26 cellular contexts compared by ENCODE assay signal in genomic region chr9:26779072-26779471, GRCh38.
DNase-seq lines count a peak whose midpoint lies in the region; ATAC-seq, FAIRE-seq and TF ChIP-seq lines count a peak whose summit lies in the region.
"Had no signal": no experiment of that assay in that cellular context is flagged by ENCODE, and none has a peak within 500 bp of the region (broad histone marks: within the 10 kb centered on the region; RNA-seq: fewer than 3 reads in every experiment).

No MANE protein-coding gene starts in this region.

- H2AFZ ChIP-seq in ACC112 (ENCODE audit: low read length, unreplicated experiment), result peak overlapping the region; percentile 32
- no peak overlapping the region for H2AFZ ChIP-seq in K562 (ENCODE audit: low read depth, low read length)

- ATAC-seq in K562, result peak; percentile 56; the same call in 2 of the 3 replicates
- no peak for ATAC-seq in GM21515 (IDR thresholded peaks at IDR 0.05; ENCODE audit: unreplicated experiment)
- ATAC-seq: activated CD8-positive, alpha-beta memory T cell treated with anti-CD3 and anti-CD28 coated beads, Interleukin-2, amount 10 ng/mL, durations not matched to agents 7 days and 5 days; activated T-cell treated with anti-CD3 and anti-CD28 coated beads, Interleukin-2, amount 50 U/mL, for 72 hours; heart right ventricle; left colon; naive thymus-derived CD4-positive, alpha-beta T cell; Right ventricle myocardium inferior had no signal

- no peak for FAIRE-seq in K562 (lab: Jason Lieb, UNC)

- no peak overlapping the region for H3K9ac ChIP-seq in K562 (ENCODE audit: insufficient read depth in 1 of 2, low read depth in 2 of 2, low read length in 2 of 2)
- H3K9ac ChIP-seq: KMS-11 had no signal

- no peaks in the 10 kb centered on the region for H3K9me3 ChIP-seq in K562 (replicated peaks; ENCODE audit: control insufficient read depth, insufficient read depth, low read depth, low read length)

- H4K20me1 ChIP-seq in K562 (replicated peaks; ENCODE audit: control insufficient read depth, insufficient read depth, low read length), result no peaks in the 10 kb centered on the region

- no peak overlapping the region for H3K27ac ChIP-seq in ACC112 (ENCODE audit: low read depth, low read length)
- H3K27ac ChIP-seq in K562 (ENCODE audit: extremely low read depth, low read depth, low read length), result no peak overlapping the region
- H3K27ac ChIP-seq: heart right ventricle, KMS-11 had no signal

- 0% methylated on average over 2 of the region's 3 CpGs for WGBS in K562 (ENCODE audit: insufficient coverage, low coverage, missing lambda C conversion rate)

- H3K9me1 ChIP-seq in K562 (ENCODE audit: control insufficient read depth, insufficient read depth, low read length), result no peaks in the 10 kb centered on the region

- TF ChIP-seq EP300 in K562 (IDR thresholded peaks at IDR 0.05; ENCODE audit: low read length), result peak; percentile 58; the same call in 1 of the 2 replicates

- no peak for TF ChIP-seq POLR2A in K562 (conservative IDR thresholded peaks at IDR 0.05)

- no peaks in the 10 kb centered on the region for H3K36me3 ChIP-seq in ACC112 (ENCODE audit: insufficient read depth, low read length)
- no peaks in the 10 kb centered on the region for H3K36me3 ChIP-seq in K562 (ENCODE audit: control insufficient read depth, insufficient read depth, low read length)
- H3K36me3 ChIP-seq: heart right ventricle had no signal

- no peak overlapping the region for H3K4me2 ChIP-seq in K562 (ENCODE audit: insufficient read depth, low read length)
- H3K4me2 ChIP-seq: KMS-11 had no signal

- H3K4me3 ChIP-seq in ACC112 (ENCODE audit: low read depth, low read length) (no peak overlapping the region), K562 (no peak overlapping the region), fibroblast of the aortic adventitia (ENCODE audit: low read depth, low read length) (no peak overlapping the region)
- H3K4me3 ChIP-seq: heart right ventricle had no signal

- H3K27me3 ChIP-seq in ACC112 (ENCODE audit: insufficient read depth, low read length) (peaks cover 9% of the 10 kb centered on the region), K562 (ENCODE audit: control insufficient read depth in 2 of 2, insufficient read depth in 2 of 2, low read length in 2 of 2) (no peaks in the 10 kb centered on the region)
- H3K27me3 ChIP-seq: heart right ventricle had no signal

- TF ChIP-seq CTCF in K562 (IDR thresholded peaks at IDR 0.05 in 2 of 3, conservative IDR thresholded peaks at IDR 0.05 in 1 of 3; ENCODE audit: insufficient read depth in 2 of 3, low read depth in 1 of 3, low read length in 3 of 3) (no peak), fibroblast of the aortic adventitia (IDR thresholded peaks at IDR 0.05; ENCODE audit: insufficient read depth, low read length) (no peak)

- H3K4me1 ChIP-seq in ACC112 (ENCODE audit: control insufficient read depth, insufficient read depth, low read length, unreplicated experiment) (no peaks in the 10 kb centered on the region), K562 (replicated peaks in 1 of 2; ENCODE audit: control insufficient read depth in 2 of 2, insufficient read depth in 2 of 2, low read length in 2 of 2) (no peaks in the 10 kb centered on the region)
- H3K4me1 ChIP-seq: heart right ventricle had no signal

- in situ Hi-C loops in K562 (cut with MboI) (no loop called here), ACHN (cut with HindIII; ENCODE audit: low pct_ligation_motif_present, low pct_unique_long_range_greater_than_20kb, low sequenced_read_pairs) (no loop called here)

- DNase-seq in LoVo (ENCODE audit: low spot score) (peak; percentile 46), K562 (ENCODE audit: extremely low read depth in 1 of 4, low spot score in 3 of 4) (no peak), fibroblast of the aortic adventitia (ENCODE audit: low read depth) (peak; percentile 53), CD1c-positive myeloid dendritic cell (ENCODE audit: extremely low spot score) (no peak), RPMI8226 (no peak), ACHN (no peak)
- DNase-seq: activated CD4-positive, alpha-beta T cell treated with anti-CD3 and anti-CD28 coated beads, Interleukin-2, amount 10 ng/mL, durations not matched to agents 7 days and 5 days; activated CD8-positive, alpha-beta memory T cell treated with anti-CD3 and anti-CD28 coated beads, Interleukin-2, amount 10 ng/mL, durations not matched to agents 7 days and 5 days; activated naive CD4-positive, alpha-beta T cell treated with anti-CD3 and anti-CD28 coated beads for 36 hours; activated T-cell treated with anti-CD3 and anti-CD28 coated beads, Interleukin-2, amount 50 U/mL, for 72 hours; amygdala; C1 segment of cervical spinal cord; foreskin fibroblast; heart right ventricle; HFFc6; left colon; naive thymus-derived CD4-positive, alpha-beta T cell; NCI-H1694; NCI-H2171 treated with DMSO at 0.1 percent for 48 hours; NCI-H526; small intestine; stimulated activated CD4-positive, alpha-beta T cell treated with anti-CD3 and anti-CD28 coated beads, Interleukin-1b, Interleukin-23, amount 100 ng/mL, for 48 hours had no signal

- TF ChIP-seq RAD21 in K562 (CRISPR knock-in tag; conservative IDR thresholded peaks at IDR 0.05 in 1 of 2, IDR thresholded peaks at IDR 0.05 in 1 of 2), result no peak

- CTCF ChIA-PET in K562 (lab: Yijun Ruan, JAX; ENCODE audit: low intra/inter-chr PET ratio), result no interaction called here

- no TSS peak for BruUV-seq in K562 (replicated peaks; lab: Mats Ljungman, UMichigan)

- POLR2A ChIA-PET in K562 (lab: Yijun Ruan, JAX), result no interaction called here

- intact Hi-C loops in K562 (cut with micrococcal nuclease), result no loop called here

- H3K79me2 ChIP-seq in ACC112 (ENCODE audit: control insufficient read depth, insufficient read depth, low read length, unreplicated experiment) (no peaks in the 10 kb centered on the region), K562 (ENCODE audit: control insufficient read depth, insufficient read depth, low read length) (no peaks in the 10 kb centered on the region)

TF ChIP-seq in K562, 482 proteins besides CTCF, POLR2A, EP300 and RAD21 (continues in another document):
- TF ChIP-seq THRA (IDR thresholded peaks at IDR 0.05), result no peak
- TF ChIP-seq BRD9 (IDR thresholded peaks at IDR 0.05; ENCODE audit: low read depth, partially characterized antibody), result no peak
- TF ChIP-seq SIRT6 (IDR thresholded peaks at IDR 0.05; ENCODE audit: low read depth, low read length), result no peak
- TF ChIP-seq PKNOX1 (IDR thresholded peaks at IDR 0.05), result peak; percentile 36; the same call in 1 of the 2 replicates
- TF ChIP-seq ATF4 (CRISPR knock-in tag; IDR thresholded peaks at IDR 0.05), result peak; percentile 78
- peak; percentile 81 for TF ChIP-seq ATF3 (IDR thresholded peaks at IDR 0.05)
- no peak for TF ChIP-seq ATF3 (CRISPR knock-in tag; conservative IDR thresholded peaks at IDR 0.05)
- TF ChIP-seq HDAC8 (tag; IDR thresholded peaks at IDR 0.05), result no peak
- peak; percentile 76 for TF ChIP-seq SOX6 (IDR thresholded peaks at IDR 0.05)
- no peak for TF ChIP-seq GATA2 (CRISPR knock-in tag; IDR thresholded peaks at IDR 0.05)
- 0 out of 2 replicates have a peak, but pooled peaks have one; percentile 19 for TF ChIP-seq ATF7 (IDR thresholded peaks at IDR 0.05)
- TF ChIP-seq ZNF384 (IDR thresholded peaks at IDR 0.05; ENCODE audit: low read depth, low read length), result no peak
- no peak for TF ChIP-seq ESRRA (IDR thresholded peaks at IDR 0.05; ENCODE audit: borderline replicate concordance, low read depth)

Comparison
In these comparisons a context has a peak if more than half of its experiments do, and no peak if none do; other contexts are left out.
1. DNase-seq: peak in LoVo (single experiment) and fibroblast of the aortic adventitia (single experiment); none in K562 (0 of 4), CD1c-positive myeloid dendritic cell (single experiment), RPMI8226 (single experiment) and ACHN (single experiment).